8 cellular contexts compared by ENCODE assay signal in the genomic region with DNA sequence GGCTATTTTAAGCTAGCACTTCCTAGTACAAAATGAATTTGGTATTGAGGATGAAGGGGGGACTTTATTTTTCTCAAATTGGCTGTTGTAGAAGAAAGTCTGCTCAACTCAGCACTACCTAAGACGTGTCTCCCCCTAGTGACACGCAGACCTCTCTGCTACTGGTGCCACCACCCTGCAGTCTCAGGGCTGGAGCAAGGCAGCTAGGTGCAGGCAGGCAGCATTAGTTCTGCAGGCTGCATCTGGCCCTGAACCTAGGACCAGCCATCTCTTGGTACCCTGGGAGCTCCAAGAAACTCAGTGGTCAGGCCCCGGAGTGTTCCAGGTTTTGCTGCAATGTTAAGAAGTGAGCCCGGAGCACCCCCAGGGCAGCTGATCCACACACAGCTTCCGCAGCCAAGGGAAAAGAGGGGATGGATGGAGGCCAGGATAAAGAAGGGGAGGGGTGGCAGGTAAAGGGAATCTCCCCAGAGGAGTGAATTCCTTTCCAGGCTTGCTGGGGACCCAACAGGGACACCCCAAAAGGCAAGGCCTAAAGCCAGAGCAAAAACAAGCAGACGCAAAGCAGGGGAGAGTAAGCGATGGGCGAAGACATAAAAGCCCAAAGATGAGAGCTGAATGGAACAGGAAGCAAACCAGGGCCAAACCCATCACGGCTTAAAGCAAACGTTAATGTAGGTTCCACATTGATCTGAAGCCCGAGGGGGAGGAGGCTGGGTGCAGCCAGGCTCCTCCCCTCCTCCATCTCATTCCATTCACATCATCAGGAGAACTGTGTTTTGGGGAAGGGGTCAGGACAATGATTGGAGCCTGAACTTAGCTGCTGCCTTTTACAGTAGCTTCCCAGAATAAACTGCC.
DNase-seq lines count a peak whose midpoint lies in the region; ATAC-seq and TF ChIP-seq lines count a peak whose summit lies in the region.

No MANE protein-coding gene starts in this region.

- H3K4me3 Mint-ChIP-seq in stimulated activated naive CD8-positive, alpha-beta T cell treated with anti-CD3 and anti-CD28 coated beads, Interleukin-15, amount 100 ng/mL, for 72 hours, result no peak overlapping the region

- peaks cover 14% of the 10 kb centered on the region for H3K4me1 Mint-ChIP-seq in stimulated activated naive CD8-positive, alpha-beta T cell treated with anti-CD3 and anti-CD28 coated beads, Interleukin-15, amount 100 ng/mL, for 72 hours

- H3K27ac Mint-ChIP-seq in stimulated activated naive CD8-positive, alpha-beta T cell treated with anti-CD3 and anti-CD28 coated beads, Interleukin-15, amount 100 ng/mL, for 72 hours, result peak overlapping the region in 1 of 2 donors; percentile 30

- intact Hi-C loops in left cardiac atrium (cut with DNase I), result loop anchor here in 1 of 2 donors (5.0 kb wide), 1 partner anchor 100 kb away; no protein-coding TSS in a partner anchor

- no peaks in the 10 kb centered on the region for H3K9me3 Mint-ChIP-seq in stimulated activated naive CD8-positive, alpha-beta T cell treated with anti-CD3 and anti-CD28 coated beads, Interleukin-15, amount 100 ng/mL, for 72 hours

- TF ChIP-seq CTCF in VCaP (conservative IDR thresholded peaks at IDR 0.05), result peak; percentile 43; the same call in 1 of the 2 replicates

- peaks cover 44% of the 10 kb centered on the region for H3K27me3 Mint-ChIP-seq in stimulated activated naive CD8-positive, alpha-beta T cell treated with anti-CD3 and anti-CD28 coated beads, Interleukin-15, amount 100 ng/mL, for 72 hours

- ATAC-seq in HG02678 (IDR thresholded peaks at IDR 0.05; ENCODE audit: unreplicated experiment) (peak; percentile 62), left cardiac atrium (peak; percentile 12 to 25)
- ATAC-seq in stimulated activated naive CD8-positive, alpha-beta T cell treated with anti-CD3 and anti-CD28 coated beads, Interleukin-15, amount 100 ng/mL, for 72 hours, result peak; percentile 44

- H3K27ac ChIP-seq in VCaP, result no peak overlapping the region

- peak; percentile 18 to 42 for DNase-seq in NCI-H524 (lab: John Stamatoyannopoulos, UW)
- DNase-seq in NCI-H524 treated with DMSO at 0.1 percent for 48 hours (lab: John Stamatoyannopoulos, UW), result no peak
- no peak for DNase-seq in left cardiac atrium
- peak in 1 of 2 donors; percentile 14 for DNase-seq in stimulated activated naive CD8-positive, alpha-beta T cell treated with anti-CD3 and anti-CD28 coated beads, Interleukin-15, amount 100 ng/mL, for 72 hours
- no peak for DNase-seq in LoVo (ENCODE audit: low spot score)
- DNase-seq in stimulated activated CD4-positive, alpha-beta T cell treated with anti-CD3 and anti-CD28 coated beads, Interleukin-4, amount 100 ng/mL, for 24 hours, result no peak

Comparison
In these comparisons a context has a peak if more than half of its experiments do, and no peak if none do; other contexts are left out.
1. DNase-seq: peak in NCI-H524 (2 of 2); none in NCI-H524 treated with DMSO at 0.1 percent for 48 hours (single experiment), left cardiac atrium (single experiment), LoVo (single experiment) and stimulated activated CD4-positive, alpha-beta T cell treated with anti-CD3 and anti-CD28 coated beads, Interleukin-4, amount 100 ng/mL, for 24 hours (single experiment).
2. Peak in every context shown above with its lines, with median percentiles within 50 percentile points of each other: ATAC-seq.